Comparison of ENCODE assay signal across 9 cellular contexts in genomic region chrX:40157228-40158035, GRCh38. TPM values are rescaled to one million over a fixed set of nuclear protein-coding genes. Genes with fewer than 3 reads are reported as not detected.
DNase-seq lines count a peak whose midpoint lies in the region; ATAC-seq and TF ChIP-seq lines count a peak whose summit lies in the region.
"Had no signal": no experiment of that assay in that cellular context is flagged by ENCODE, and none has a peak within 500 bp of the region (broad histone marks: within the 10 kb centered on the region; RNA-seq: fewer than 3 reads in every experiment).

No MANE protein-coding gene starts in this region.

- no peaks in the 10 kb centered on the region for H3K79me2 ChIP-seq in fibroblast of lung (ENCODE audit: control insufficient read depth, insufficient read depth, low read length)

- H2AFZ ChIP-seq in fibroblast of lung (ENCODE audit: low read length): no peak overlapping the region

- TF ChIP-seq CTCF in GM12864 (IDR thresholded peaks at IDR 0.05; ENCODE audit: low read depth, low read length, missing control alignments): no peak
- no peak for TF ChIP-seq CTCF in Panc1 (IDR thresholded peaks at IDR 0.05)
- no peak for TF ChIP-seq CTCF in fibroblast of lung (conservative IDR thresholded peaks at IDR 0.05 in 1 of 2, IDR thresholded peaks at IDR 0.05 in 1 of 2; ENCODE audit: low read depth in 1 of 2, low read length in 2 of 2)
- TF ChIP-seq CTCF in psoas muscle (IDR thresholded peaks at IDR 0.05): no peak

- H3K9ac ChIP-seq in fibroblast of lung (ENCODE audit: insufficient read depth, low read length): peak overlapping the region; percentile 58

- ATAC-seq in Panc1 (no peak), psoas muscle (no peak), GM21526 (IDR thresholded peaks at IDR 0.05; ENCODE audit: low FRiP score, unreplicated experiment) (no peak)

- H3K27ac ChIP-seq in Panc1 (ENCODE audit: low read length) (peak overlapping the region; percentile 81), fibroblast of lung (ENCODE audit: insufficient read depth, low read length) (no peak overlapping the region), psoas muscle (peak overlapping the region; percentile 78)
- H3K27ac ChIP-seq: epithelial cell of prostate had no signal

- intact Hi-C loops in Panc1 (cut with micrococcal nuclease; ENCODE audit: unreplicated experiment): loop anchor here (5.0 kb wide), 1 partner anchor 45 kb away; no protein-coding TSS in a partner anchor
- intact Hi-C loops in psoas muscle (cut with DNase I): loop anchor here (5.0 to 10.0 kb wide), 3 partner anchors 143 to 345 kb away; no protein-coding TSS in a partner anchor

- no peaks in the 10 kb centered on the region for H3K36me3 ChIP-seq in Panc1 (ENCODE audit: control insufficient read depth, insufficient read depth, low read length)
- H3K36me3 ChIP-seq in fibroblast of lung (ENCODE audit: control insufficient read depth, insufficient read depth, low read length): no peaks in the 10 kb centered on the region
- no peaks in the 10 kb centered on the region for H3K36me3 ChIP-seq in psoas muscle (ENCODE audit: insufficient read depth in 1 of 2, low read depth in 1 of 2)

- DNase-seq in GM12864 (ENCODE audit: low read depth) (no peak), Panc1 (ENCODE audit: low read depth, low spot score) (no peak), fibroblast of lung (ENCODE audit: low read depth in 2 of 2) (no peak), psoas muscle (no peak), NOMO-1 treated with DMSO at 0.1 percent for 48 hours (lab: John Stamatoyannopoulos, UW; ENCODE audit: unreplicated experiment) (no peak), putamen (ENCODE audit: low spot score) (no peak), activated gamma-delta T cell treated with Interleukin-2 at 50 U/mL for 16 hours (no peak)

- peak overlapping the region; percentile 64 for H3K4me2 ChIP-seq in fibroblast of lung (ENCODE audit: extremely low read depth, insufficient read depth, low read length)

- BruUV-seq in Panc1 (replicated peaks; lab: Mats Ljungman, UMichigan): no TSS peak

- H3K9me3 ChIP-seq in Panc1 (ENCODE audit: control insufficient read depth, insufficient read depth, low read depth, low read length): no peaks in the 10 kb centered on the region
- H3K9me3 ChIP-seq in fibroblast of lung (ENCODE audit: control insufficient read depth, insufficient read depth, low read depth, low read length): no peaks in the 10 kb centered on the region
- H3K9me3 ChIP-seq in psoas muscle: no peaks in the 10 kb centered on the region

- no peaks in the 10 kb centered on the region for H4K20me1 ChIP-seq in fibroblast of lung (ENCODE audit: control insufficient read depth, extremely low read depth, insufficient read depth, low read length)

- CTCF ChIA-PET in Panc1 (lab: Charles Lee): no interaction called here

- peaks cover 11% of the 10 kb centered on the region for H3K4me1 ChIP-seq in Panc1 (ENCODE audit: control insufficient read depth, insufficient read depth, low read length)
- peaks cover 2% of the 10 kb centered on the region for H3K4me1 ChIP-seq in fibroblast of lung (ENCODE audit: control insufficient read depth, extremely low read depth, insufficient read depth, low read length)
- H3K4me1 ChIP-seq in psoas muscle: peaks cover 10% of the 10 kb centered on the region

- H3K4me3 ChIP-seq in GM12864 (ENCODE audit: low read depth, low read length): peak overlapping the region; percentile 31; the same call in 1 of the 2 replicates
- H3K4me3 ChIP-seq in Panc1 (ENCODE audit: low read depth in 2 of 2, low read length in 2 of 2): peak overlapping the region; percentile 23 to 37
- H3K4me3 ChIP-seq in fibroblast of lung (replicated peaks in 1 of 4; ENCODE audit: control extremely low read depth in 1 of 4, insufficient read depth in 1 of 4, low read depth in 3 of 4, low read length in 4 of 4): peak overlapping the region in 2 of 4 experiments; percentile 29 to 53
- peak overlapping the region; percentile 69 for H3K4me3 ChIP-seq in psoas muscle

- in situ Hi-C loops in Panc1 (cut with HindIII; ENCODE audit: low pct_unique_long_range_greater_than_20kb, low sequenced_read_pairs): no loop called here

- WGBS in psoas muscle, 3 donors: 37 to 85% (median 73%) methylated on average over 15 of the region's 15 CpGs

- no peaks in the 10 kb centered on the region for H3K27me3 ChIP-seq in Panc1 (ENCODE audit: control insufficient read depth, insufficient read depth, low read length)
- H3K27me3 ChIP-seq in fibroblast of lung (ENCODE audit: control insufficient read depth, insufficient read depth, low read length): peaks cover 3% of the 10 kb centered on the region
- peaks cover 0 to 76% (median 0%) of the 10 kb centered on the region in 3 donors for H3K27me3 ChIP-seq in psoas muscle (ENCODE audit: insufficient read depth in 3 of 3, low read length in 2 of 3)

- POLR2A ChIA-PET in Panc1 (lab: Charles Lee): no interaction called here

RNA-seq across cellular contexts. Expression of gene BCOR, which starts 59.7 kb away (rescaled TPM):
- total RNA-seq in Panc1 (2021; ENCODE audit: unreplicated experiment) (48.3 TPM), fibroblast of lung (4.9 and 5.8 TPM in 2 replicates), psoas muscle (10 to 100 TPM; 18.3 to 24.3 (median 19.6) TPM)
- 33.8 TPM for polyA plus RNA-seq in Panc1 (2012; ENCODE audit: insufficient read length)
- polyA plus RNA-seq in fibroblast of lung (3.0 TPM in 2 replicates), psoas muscle (10 to 100 TPM in 2 of 3 donors, 1 to 10 TPM in 1; 6.4 to 14.2 (median 10.1) TPM)
- 5.6 and 6.4 TPM in 2 replicates for polyA plus RNA-seq in fibroblast of lung (2012)
- 10.6 and 15.2 TPM in 2 replicates for polyA minus RNA-seq in fibroblast of lung (ENCODE audit: low replicate concordance)
